In the genomic region with DNA sequence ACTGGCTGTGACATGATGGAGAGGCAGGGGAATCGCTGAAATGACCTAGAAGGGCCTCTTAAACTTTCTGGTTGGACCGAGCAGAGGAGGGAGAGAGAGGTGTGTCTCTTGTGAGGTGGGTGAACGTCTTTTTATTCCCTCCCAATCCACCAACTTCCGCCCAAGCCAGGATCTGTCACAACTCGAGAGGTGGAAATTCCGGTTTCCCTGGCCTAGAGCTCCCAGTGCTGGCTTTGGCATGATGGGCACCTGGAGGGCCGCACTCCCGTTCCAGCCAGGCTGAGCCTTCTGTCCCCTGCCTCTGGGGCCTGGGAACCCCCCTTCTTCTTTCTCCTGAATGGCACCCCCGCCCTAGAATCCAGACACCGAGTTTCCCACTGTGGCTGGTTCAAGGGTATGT, we compare ENCODE assay signal across 11 cellular contexts. TPM values are rescaled to one million over a fixed set of nuclear protein-coding genes. Genes with fewer than 3 reads are reported as not detected.
DNase-seq lines count a peak whose midpoint lies in the region; ATAC-seq and TF ChIP-seq lines count a peak whose summit lies in the region.
"Had no signal": no experiment of that assay in that cellular context is flagged by ENCODE, and none has a peak within 500 bp of the region (broad histone marks: within the 10 kb centered on the region; RNA-seq: fewer than 3 reads in every experiment).

A gene (plus strand): TSS at position 224 of the 400 bp plus-strand sequence. CDS start 994 bp downstream, outside the sequence.

- CTCF ChIA-PET in CD8-positive, alpha-beta T cell (lab: Charles Lee) = interaction anchor here (1.7 kb wide), 1 partner anchor 8 kb away, joined by 4 read pairs; no protein-coding TSS in a partner anchor
- CTCF ChIA-PET in GM10248 (lab: Yijun Ruan, JAX) = interaction anchor here (1.1 to 18.1 kb wide), 5 partner anchors 45 to 166 kb away, joined by 3 to 306 read pairs (median 6); no protein-coding TSS in a partner anchor

- no peak for TF ChIP-seq RAD21 in neural cell (conservative IDR thresholded peaks at IDR 0.05)

- peak within 1 kb of the TSS; percentile 93 for H3K4me2 ChIP-seq in Karpas-422 (ENCODE audit: low read depth, low read length, poor library complexity, severe bottlenecking)
- no peak within 1 kb of the TSS for H3K4me2 ChIP-seq in neural cell (ENCODE audit: low read length)

- peak within 1 kb of the TSS; percentile 67 for H3K4me3 Mint-ChIP-seq in CD8-positive, alpha-beta T cell

- peak within 1 kb of the TSS; percentile 24 for H3K27ac Mint-ChIP-seq in CD8-positive, alpha-beta T cell

- H3K36me3 ChIP-seq in CD8-positive, alpha-beta T cell (ENCODE audit: insufficient read depth, low read length) = no peaks in the 10 kb centered on the region
- H3K36me3 ChIP-seq in Karpas-422 (ENCODE audit: insufficient read depth, low read length) = no peaks in the 10 kb centered on the region
- no peaks in the 10 kb centered on the region for H3K36me3 ChIP-seq in colonic mucosa
- H3K36me3 ChIP-seq in neural cell (ENCODE audit: insufficient read depth, low read length) = no peaks in the 10 kb centered on the region

- DNase-seq in CD8-positive, alpha-beta T cell = no peak
- DNase-seq in Karpas-422 (no peak), colonic mucosa (peak; percentile 63), putamen (ENCODE audit: low spot score) (no peak), GM10248 (ENCODE audit: extremely low spot score) (no peak)
- DNase-seq: activated CD4-positive, CD25-positive, alpha-beta regulatory T cell treated with anti-CD3 and anti-CD28 coated beads, Interleukin-2, amount 50 U/mL, for 72 hours; DND-41; NCI-H524 treated with DMSO at 0.1 percent for 48 hours had no signal

- H3K4me1 ChIP-seq in CD8-positive, alpha-beta T cell (ENCODE audit: insufficient read depth, low read length) = peaks cover 2% of the 10 kb centered on the region
- H3K4me1 ChIP-seq in Karpas-422 (ENCODE audit: low read length) = peaks cover 92% of the 10 kb centered on the region
- no peaks in the 10 kb centered on the region for H3K4me1 ChIP-seq in colonic mucosa

- peak within 1 kb of the TSS; percentile 86 for H3K9ac ChIP-seq in Karpas-422 (ENCODE audit: low read length)
- H3K9ac ChIP-seq in colonic mucosa (ENCODE audit: low read depth in 2 of 2, low read length in 2 of 2) = peak within 1 kb of the TSS in 1 of 2 donors; percentile 20
- no peak within 1 kb of the TSS for H3K9ac ChIP-seq in neural cell (ENCODE audit: low read length)

- no peak for TF ChIP-seq CTCF in CD8-positive, alpha-beta T cell (IDR thresholded peaks at IDR 0.05)
- no peak for TF ChIP-seq CTCF in colonic mucosa (IDR thresholded peaks at IDR 0.05)
- no peak for TF ChIP-seq CTCF in neural cell (IDR thresholded peaks at IDR 0.05; ENCODE audit: poor library complexity, severe bottlenecking)
- TF ChIP-seq CTCF in GM10248 (IDR thresholded peaks at IDR 0.05; ENCODE audit: control extremely low read depth, extremely low read depth, low read depth, missing control alignments) = no peak

- intact Hi-C loops in CD8-positive, alpha-beta T cell (cut with DNase I, micrococcal nuclease) = no loop called here
- intact Hi-C loops in colonic mucosa (cut with DNase I) = no loop called here

- H3K9me3 Mint-ChIP-seq in CD8-positive, alpha-beta T cell = no peaks in the 10 kb centered on the region

- H3K9me2 ChIP-seq in Karpas-422 (replicated peaks; ENCODE audit: insufficient read depth, low read length) (no peaks in the 10 kb centered on the region), neural cell (ENCODE audit: insufficient read depth, low read length) (no peaks in the 10 kb centered on the region)

- POLR2A ChIA-PET in CD8-positive, alpha-beta T cell (lab: Charles Lee) = no interaction called here
- POLR2A ChIA-PET in GM10248 (lab: Yijun Ruan, JAX) = interaction anchor here (0.6 kb wide), 1 partner anchor 48 kb away, joined by 7 read pairs; no protein-coding TSS in a partner anchor

- no peaks in the 10 kb centered on the region for H3K27me3 Mint-ChIP-seq in CD8-positive, alpha-beta T cell (ENCODE audit: low read depth)

- no peak within 1 kb of the TSS for H3K27ac ChIP-seq in CD8-positive, alpha-beta T cell (ENCODE audit: low read depth, low read length)
- peak within 1 kb of the TSS; percentile 92 for H3K27ac ChIP-seq in Karpas-422 (ENCODE audit: low read length)
- no peak within 1 kb of the TSS for H3K27ac ChIP-seq in colonic mucosa
- H3K27ac ChIP-seq in neural cell (ENCODE audit: low read length) = no peak within 1 kb of the TSS

- no peaks in the 10 kb centered on the region for H4K20me1 ChIP-seq in Karpas-422 (ENCODE audit: insufficient read depth, low read depth, low read length)
- H4K20me1 ChIP-seq in neural cell (ENCODE audit: insufficient read depth) = no peaks in the 10 kb centered on the region

- H3K79me2 ChIP-seq in Karpas-422 (ENCODE audit: low read length) = peaks cover 21% of the 10 kb centered on the region
- H3K79me2 ChIP-seq in neural cell (replicated peaks; ENCODE audit: insufficient read depth, low read length) = no peaks in the 10 kb centered on the region

- H2AFZ ChIP-seq in Karpas-422 (ENCODE audit: low read length) (peak within 1 kb of the TSS; percentile 82; the same call in 1 of the 2 replicates), neural cell (ENCODE audit: low read depth, low read length) (no peak within 1 kb of the TSS)

- no peak for ATAC-seq in CD8-positive, alpha-beta T cell
- no peak for ATAC-seq in GM18511 (IDR thresholded peaks at IDR 0.05; ENCODE audit: unreplicated experiment)
- no peak for ATAC-seq in activated CD4-positive, CD25-positive, alpha-beta regulatory T cell treated with anti-CD3 and anti-CD28 coated beads, Interleukin-2, amount 50 U/mL, for 24 hours

- H3K4me1 Mint-ChIP-seq in CD8-positive, alpha-beta T cell (ENCODE audit: low read depth) = peaks cover 29% of the 10 kb centered on the region

- no peak for TF ChIP-seq EP300 in neural cell (conservative IDR thresholded peaks at IDR 0.05; ENCODE audit: poor library complexity, severe bottlenecking)

- no peaks in the 10 kb centered on the region for H3K9me3 ChIP-seq in CD8-positive, alpha-beta T cell (ENCODE audit: low read length)
- H3K9me3 ChIP-seq in Karpas-422 (ENCODE audit: low read length) (no peaks in the 10 kb centered on the region), colonic mucosa (no peaks in the 10 kb centered on the region), neural cell (ENCODE audit: low read length) (no peaks in the 10 kb centered on the region)

- no peaks in the 10 kb centered on the region for H3K27me3 ChIP-seq in CD8-positive, alpha-beta T cell (ENCODE audit: insufficient read depth, low read length)
- H3K27me3 ChIP-seq in Karpas-422 (ENCODE audit: low read length) = no peaks in the 10 kb centered on the region
- no peaks in the 10 kb centered on the region for H3K27me3 ChIP-seq in colonic mucosa
- H3K27me3 ChIP-seq in neural cell (ENCODE audit: insufficient read depth, low read depth, low read length) = no peaks in the 10 kb centered on the region

- no peaks in the 10 kb centered on the region for H3K36me3 Mint-ChIP-seq in CD8-positive, alpha-beta T cell

- H3F3A ChIP-seq in neural cell (ENCODE audit: insufficient read depth, low read length, poor library complexity, severe bottlenecking) = no peaks in the 10 kb centered on the region

- H3K4me3 ChIP-seq in CD8-positive, alpha-beta T cell (ENCODE audit: low read depth, low read length) = no peak within 1 kb of the TSS
- H3K4me3 ChIP-seq in Karpas-422 (ENCODE audit: low read length) (peak within 1 kb of the TSS; percentile 88), colonic mucosa (peak within 1 kb of the TSS; percentile 4), neural cell (ENCODE audit: low read length) (peak within 1 kb of the TSS; percentile 32)

TF ChIP-seq in neural cell, 6 proteins besides CTCF, POLR2A, EP300 and RAD21:
- TF ChIP-seq, protein P1, sequence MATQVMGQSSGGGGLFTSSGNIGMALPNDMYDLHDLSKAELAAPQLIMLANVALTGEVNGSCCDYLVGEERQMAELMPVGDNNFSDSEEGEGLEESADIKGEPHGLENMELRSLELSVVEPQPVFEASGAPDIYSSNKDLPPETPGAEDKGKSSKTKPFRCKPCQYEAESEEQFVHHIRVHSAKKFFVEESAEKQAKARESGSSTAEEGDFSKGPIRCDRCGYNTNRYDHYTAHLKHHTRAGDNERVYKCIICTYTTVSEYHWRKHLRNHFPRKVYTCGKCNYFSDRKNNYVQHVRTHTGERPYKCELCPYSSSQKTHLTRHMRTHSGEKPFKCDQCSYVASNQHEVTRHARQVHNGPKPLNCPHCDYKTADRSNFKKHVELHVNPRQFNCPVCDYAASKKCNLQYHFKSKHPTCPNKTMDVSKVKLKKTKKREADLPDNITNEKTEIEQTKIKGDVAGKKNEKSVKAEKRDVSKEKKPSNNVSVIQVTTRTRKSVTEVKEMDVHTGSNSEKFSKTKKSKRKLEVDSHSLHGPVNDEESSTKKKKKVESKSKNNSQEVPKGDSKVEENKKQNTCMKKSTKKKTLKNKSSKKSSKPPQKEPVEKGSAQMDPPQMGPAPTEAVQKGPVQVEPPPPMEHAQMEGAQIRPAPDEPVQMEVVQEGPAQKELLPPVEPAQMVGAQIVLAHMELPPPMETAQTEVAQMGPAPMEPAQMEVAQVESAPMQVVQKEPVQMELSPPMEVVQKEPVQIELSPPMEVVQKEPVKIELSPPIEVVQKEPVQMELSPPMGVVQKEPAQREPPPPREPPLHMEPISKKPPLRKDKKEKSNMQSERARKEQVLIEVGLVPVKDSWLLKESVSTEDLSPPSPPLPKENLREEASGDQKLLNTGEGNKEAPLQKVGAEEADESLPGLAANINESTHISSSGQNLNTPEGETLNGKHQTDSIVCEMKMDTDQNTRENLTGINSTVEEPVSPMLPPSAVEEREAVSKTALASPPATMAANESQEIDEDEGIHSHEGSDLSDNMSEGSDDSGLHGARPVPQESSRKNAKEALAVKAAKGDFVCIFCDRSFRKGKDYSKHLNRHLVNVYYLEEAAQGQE (IDR thresholded peaks at IDR 0.05; ENCODE audit: borderline replicate concordance) = no peak
- TF ChIP-seq POLR2AphosphoS5 (IDR thresholded peaks at IDR 0.05) = no peak
- TF ChIP-seq EZH2 (IDR thresholded peaks at IDR 0.05; ENCODE audit: borderline replicate concordance, insufficient read depth, low read length, poor library complexity, severe bottlenecking) = no peak
- no peak for TF ChIP-seq MXI1 (conservative IDR thresholded peaks at IDR 0.05; ENCODE audit: poor library complexity, severe bottlenecking)
- no peak for TF ChIP-seq SMC3 (conservative IDR thresholded peaks at IDR 0.05; ENCODE audit: poor library complexity)
- no peak for TF ChIP-seq TAF1 (IDR thresholded peaks at IDR 0.05; ENCODE audit: low read depth)

RNA-seq across cellular contexts. Expression of the gene that starts here (rescaled TPM):
- total RNA-seq in CD8-positive, alpha-beta T cell = 1 to 10 TPM; 2.9 to 4.0 TPM
- 46.7 and 66.7 TPM in 2 replicates for total RNA-seq in Karpas-422 (2014; rRNA removed; shearing (Covaris generic); ENCODE audit: low replicate concordance)
- 1 to 10 TPM; 4.5 to 5.6 TPM for total RNA-seq in colonic mucosa
- polyA plus RNA-seq in neural cell = 17.1 and 38.4 TPM in 2 replicates
- 18.6 and 20.5 TPM in 2 replicates for polyA minus RNA-seq in neural cell
